In genomic region chr3:65170357-65171090, GRCh38 we compare ENCODE assay signal across 8 cellular contexts.
DNase-seq lines count a peak whose midpoint lies in the region; ATAC-seq, FAIRE-seq and TF ChIP-seq lines count a peak whose summit lies in the region.

No MANE protein-coding gene starts in this region.

- no peaks in the 10 kb centered on the region for H3K27me3 ChIP-seq in heart left ventricle

- no peak overlapping the region for H3K4me3 ChIP-seq in heart left ventricle

- TF ChIP-seq POLR2A in H54 (IDR thresholded peaks at IDR 0.05; ENCODE audit: low read depth, low read length) (no peak), heart left ventricle (IDR thresholded peaks at IDR 0.05) (no peak)

- FAIRE-seq in H54 (lab: Jason Lieb, UNC) = no peak

- no peaks in the 10 kb centered on the region for H3K36me3 ChIP-seq in heart left ventricle

- DNase-seq in H54 (ENCODE audit: insufficient read length, low spot score) = peak; percentile 5
- DNase-seq in heart left ventricle = peak; percentile 84 to 95 (median 86)
- peak; percentile 80 for DNase-seq in renal cortical epithelial cell (ENCODE audit: low read depth)
- DNase-seq in GM19238 (ENCODE audit: insufficient read length, low spot score) = no peak
- DNase-seq in SIG-M5 (lab: John Stamatoyannopoulos, UW) = no peak
- DNase-seq in NCI-H774 (lab: John Stamatoyannopoulos, UW) = no peak

- peaks cover 0 to 27% (median 17%) of the 10 kb centered on the region in 12 donors for H3K4me1 ChIP-seq in heart left ventricle

- ATAC-seq in heart left ventricle (peak; percentile 79 to 97 (median 94)), HG02870 (IDR thresholded peaks at IDR 0.05; ENCODE audit: unreplicated experiment) (no peak)

- H3K9me3 ChIP-seq in heart left ventricle = peaks cover 0 to 4% (median 0%) of the 10 kb centered on the region in 12 donors

- peak; percentile 69 for TF ChIP-seq CTCF in VCaP (conservative IDR thresholded peaks at IDR 0.05)
- TF ChIP-seq CTCF in heart left ventricle (IDR thresholded peaks at IDR 0.05) = peak; percentile 21 to 65 (median 52)

- intact Hi-C loops in heart left ventricle (cut with DNase I) = loop anchor here (2.0 to 10.0 kb wide), 9 partner anchors 266 to 638 kb away; partner anchors contain the start of gene ADAMTS9 (in 8 of the 10)

- 7 to 14% (median 10%) methylated on average over 12 of the region's 12 CpGs for WGBS in heart left ventricle, 4 donors

- H3K27ac ChIP-seq in VCaP (no peak overlapping the region), heart left ventricle (peak overlapping the region in 11 of 12 donors; percentile 40 to 85 (median 75))

Comparison
In these comparisons a context has a peak if more than half of its experiments do, and no peak if none do; other contexts are left out.
1. DNase-seq: peak in H54 (single experiment), heart left ventricle (5 of 5) and renal cortical epithelial cell (single experiment); none in GM19238 (single experiment), SIG-M5 (single experiment) and NCI-H774 (single experiment).